22 cellular contexts compared by ENCODE assay signal in the genomic region with DNA sequence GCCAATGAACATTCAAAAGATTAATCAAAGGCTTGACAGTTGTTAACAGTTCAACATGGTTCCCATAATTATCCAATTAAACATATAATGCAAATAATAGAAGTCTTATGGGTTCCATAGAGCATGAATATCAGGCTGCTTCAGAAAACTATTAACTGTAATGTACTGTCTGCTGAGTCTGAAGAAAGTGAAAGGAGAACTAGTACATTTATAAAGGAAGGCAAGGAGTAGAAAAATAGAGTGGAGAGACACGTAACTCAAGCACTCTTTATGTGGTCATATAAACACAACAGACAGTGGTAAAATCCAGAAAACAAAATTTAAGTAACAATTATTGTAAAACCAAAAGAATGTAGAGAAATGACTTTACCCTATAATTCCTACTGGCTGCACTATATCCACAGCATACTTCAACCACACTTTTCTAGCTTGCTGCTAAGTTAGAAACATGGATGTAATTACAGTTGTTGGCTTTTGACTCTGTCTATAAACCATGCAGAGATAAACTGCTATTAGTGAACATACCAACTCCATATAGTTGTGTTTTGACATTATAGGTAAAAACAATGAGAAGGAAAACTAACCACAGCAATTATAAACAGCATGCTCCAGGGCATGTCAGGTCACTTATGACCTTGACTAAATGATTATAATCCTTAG. TPM values are rescaled to one million over a fixed set of nuclear protein-coding genes. Genes with fewer than 3 reads are reported as not detected.
A peak's percentile ranks its signal among the peaks of the same experiment; 100 is the strongest.
DNase-seq lines count a peak whose midpoint lies in the region; ATAC-seq and TF ChIP-seq lines count a peak whose summit lies in the region.
"Had no signal": no experiment of that assay in that cellular context is flagged by ENCODE, and none has a peak within 500 bp of the region (broad histone marks: within the 10 kb centered on the region; RNA-seq: fewer than 3 reads in every experiment).

No MANE protein-coding gene starts in this region.

- H3K4me3 ChIP-seq in SK-N-SH (ENCODE audit: low read depth in 2 of 2, low read length in 1 of 2) = no peak overlapping the region
- H3K4me3 ChIP-seq in fibroblast of lung (replicated peaks in 1 of 4; ENCODE audit: control extremely low read depth in 1 of 4, insufficient read depth in 1 of 4, low read depth in 3 of 4, low read length in 4 of 4) = no peak overlapping the region
- peak overlapping the region; percentile 9 for H3K4me3 ChIP-seq in thoracic aorta
- H3K4me3 ChIP-seq: A549, tibial nerve had no signal

- H3K27me3 ChIP-seq in SK-N-SH (ENCODE audit: insufficient read depth) = no peaks in the 10 kb centered on the region
- no peaks in the 10 kb centered on the region for H3K27me3 ChIP-seq in fibroblast of lung (ENCODE audit: control insufficient read depth, insufficient read depth, low read length)
- no peaks in the 10 kb centered on the region for H3K27me3 ChIP-seq in thoracic aorta (replicated peaks; ENCODE audit: insufficient read depth)
- H3K27me3 ChIP-seq: tibial nerve had no signal

- H3K4me1 ChIP-seq in SK-N-SH (ENCODE audit: control insufficient read depth in 1 of 2, insufficient read depth in 2 of 2, low read depth in 1 of 2, low read length in 1 of 2) = peaks cover 28 to 33% of the 10 kb centered on the region in 2 experiments; a peak in 3 of 4 replicates
- peaks cover 24% of the 10 kb centered on the region for H3K4me1 ChIP-seq in fibroblast of lung (ENCODE audit: control insufficient read depth, extremely low read depth, insufficient read depth, low read length)
- peaks cover 25 to 67% of the 10 kb centered on the region in 2 donors for H3K4me1 ChIP-seq in thoracic aorta (ENCODE audit: control insufficient read depth in 1 of 2, low read depth in 2 of 2)

- H3K4me2 ChIP-seq in SK-N-SH = no peak overlapping the region
- peak overlapping the region; percentile 4 for H3K4me2 ChIP-seq in fibroblast of lung (ENCODE audit: extremely low read depth, insufficient read depth, low read length)
- H3K4me2 ChIP-seq: A549 had no signal

- no peak overlapping the region for H2AFZ ChIP-seq in SK-N-SH (ENCODE audit: low read depth)
- no peak overlapping the region for H2AFZ ChIP-seq in fibroblast of lung (ENCODE audit: low read length)

- DNase-seq in SK-N-SH = no peak
- peak; percentile 12 for DNase-seq in NCI-H774 (lab: John Stamatoyannopoulos, UW)
- DNase-seq in fibroblast of lung (ENCODE audit: low read depth in 2 of 2) = peak in 1 of 2 donors; percentile 39
- no peak for DNase-seq in thoracic aorta (ENCODE audit: low spot score)
- DNase-seq in DMS53 treated with DMSO at 0.1 percent for 48 hours (lab: John Stamatoyannopoulos, UW; ENCODE audit: unreplicated experiment) = no peak
- DNase-seq in activated CD8-positive, alpha-beta T cell treated with anti-CD3 and anti-CD28 coated beads, Interleukin-2, amount 10 ng/mL, durations not matched to agents 7 days and 5 days = no peak
- DNase-seq: activated CD4-positive, alpha-beta T cell treated with anti-CD3 and anti-CD28 coated beads, Interleukin-2, amount 50 U/mL, for 48 hours; activated naive CD4-positive, alpha-beta T cell treated with anti-CD3 and anti-CD28 coated beads for 36 hours; activated T-cell treated with anti-CD3 and anti-CD28 coated beads, Interleukin-2, amount 50 U/mL, for 24 hours; HCEC 1CT; KBM-7; MV-4-11; NCI-H2081 treated with DMSO at 0.1 percent for 48 hours; occipital lobe; right cardiac atrium; stimulated activated naive CD4-positive, alpha-beta T cell had no signal

- peaks cover 11% of the 10 kb centered on the region for H3F3A ChIP-seq in SK-N-SH (replicated peaks; ENCODE audit: insufficient read depth)

- H3K27ac Mint-ChIP-seq in activated CD8-positive, alpha-beta T cell treated with anti-CD3 and anti-CD28 coated beads, Interleukin-2, amount 10 ng/mL, durations not matched to agents 7 days and 5 days = no peak overlapping the region
- H3K27ac Mint-ChIP-seq: activated naive CD4-positive, alpha-beta T cell treated with anti-CD3 and anti-CD28 coated beads for 36 hours; activated T-cell treated with anti-CD3 and anti-CD28 coated beads, Interleukin-2, amount 50 U/mL, for 24 hours had no signal

- no peaks in the 10 kb centered on the region for H3K36me3 Mint-ChIP-seq in activated CD8-positive, alpha-beta T cell treated with anti-CD3 and anti-CD28 coated beads, Interleukin-2, amount 10 ng/mL, durations not matched to agents 7 days and 5 days (ENCODE audit: low read depth)

- H3K9me3 ChIP-seq in SK-N-SH (no peaks in the 10 kb centered on the region), fibroblast of lung (ENCODE audit: control insufficient read depth, insufficient read depth, low read depth, low read length) (no peaks in the 10 kb centered on the region), thoracic aorta (no peaks in the 10 kb centered on the region)
- H3K9me3 ChIP-seq: A549, tibial nerve had no signal

- H3K4me3 Mint-ChIP-seq in activated CD8-positive, alpha-beta T cell treated with anti-CD3 and anti-CD28 coated beads, Interleukin-2, amount 10 ng/mL, durations not matched to agents 7 days and 5 days = no peak overlapping the region
- H3K4me3 Mint-ChIP-seq: activated naive CD4-positive, alpha-beta T cell treated with anti-CD3 and anti-CD28 coated beads for 36 hours; activated T-cell treated with anti-CD3 and anti-CD28 coated beads, Interleukin-2, amount 50 U/mL, for 24 hours had no signal

- WGBS in SK-N-SH (ENCODE audit: low lambda C conversion rate) = 43% methylated on average over 1 of the region's 1 CpG

- no peaks in the 10 kb centered on the region; the same call in 1 of the 2 replicates for H4K20me1 ChIP-seq in SK-N-SH (ENCODE audit: insufficient read depth)
- H4K20me1 ChIP-seq in fibroblast of lung (ENCODE audit: control insufficient read depth, extremely low read depth, insufficient read depth, low read length) = no peaks in the 10 kb centered on the region

- H3K27ac ChIP-seq in SK-N-SH (ENCODE audit: low read depth in 2 of 2, low read length in 1 of 2) = peak overlapping the region in 1 of 2 experiments; percentile 16; a peak in 1 of 4 replicates
- H3K27ac ChIP-seq in fibroblast of lung (ENCODE audit: insufficient read depth, low read length) = no peak overlapping the region
- no peak overlapping the region for H3K27ac ChIP-seq in thoracic aorta
- H3K27ac ChIP-seq: A549, C4-2B, tibial nerve had no signal

- no peaks in the 10 kb centered on the region for H3K4me1 Mint-ChIP-seq in activated CD8-positive, alpha-beta T cell treated with anti-CD3 and anti-CD28 coated beads, Interleukin-2, amount 10 ng/mL, durations not matched to agents 7 days and 5 days (ENCODE audit: low read depth)

- peaks cover 88% of the 10 kb centered on the region for H3K79me2 ChIP-seq in SK-N-SH (ENCODE audit: insufficient read depth)
- H3K79me2 ChIP-seq in fibroblast of lung (ENCODE audit: control insufficient read depth, insufficient read depth, low read length) = peaks cover 2% of the 10 kb centered on the region

- CTCF ChIA-PET in SK-N-SH (lab: Yijun Ruan, JAX) = interaction anchor here (0.7 kb wide), 1 partner anchor 9 kb away, joined by 3 read pairs; no protein-coding TSS in a partner anchor
- CTCF ChIA-PET in activated CD8-positive, alpha-beta T cell treated with anti-CD3 and anti-CD28 coated beads, Interleukin-2, amount 10 ng/mL, durations not matched to agents 7 days and 5 days (lab: Charles Lee) = no interaction called here

- no peak for TF ChIP-seq RAD21 in SK-N-SH (IDR thresholded peaks at IDR 0.05; ENCODE audit: low read length)

- H3K36me3 ChIP-seq in SK-N-SH (replicated peaks in 1 of 2; ENCODE audit: control insufficient read depth in 1 of 2, insufficient read depth in 2 of 2, low read length in 1 of 2) (peaks cover 0 to 2% of the 10 kb centered on the region in 2 experiments), fibroblast of lung (ENCODE audit: control insufficient read depth, insufficient read depth, low read length) (no peaks in the 10 kb centered on the region), thoracic aorta (no peaks in the 10 kb centered on the region)
- H3K36me3 ChIP-seq: tibial nerve had no signal

- H3K9ac ChIP-seq in SK-N-SH (no peak overlapping the region), fibroblast of lung (ENCODE audit: insufficient read depth, low read length) (no peak overlapping the region)

- no peaks in the 10 kb centered on the region for H3K9me3 Mint-ChIP-seq in activated CD8-positive, alpha-beta T cell treated with anti-CD3 and anti-CD28 coated beads, Interleukin-2, amount 10 ng/mL, durations not matched to agents 7 days and 5 days (ENCODE audit: insufficient read depth)
- H3K9me3 Mint-ChIP-seq: activated naive CD4-positive, alpha-beta T cell treated with anti-CD3 and anti-CD28 coated beads for 36 hours; activated T-cell treated with anti-CD3 and anti-CD28 coated beads, Interleukin-2, amount 50 U/mL, for 24 hours had no signal

- peaks cover 2% of the 10 kb centered on the region for H3K27me3 Mint-ChIP-seq in activated CD8-positive, alpha-beta T cell treated with anti-CD3 and anti-CD28 coated beads, Interleukin-2, amount 10 ng/mL, durations not matched to agents 7 days and 5 days (ENCODE audit: low read depth)

- POLR2A ChIA-PET in SK-N-SH (lab: Yijun Ruan, JAX) = no interaction called here
- POLR2A ChIA-PET in activated CD8-positive, alpha-beta T cell treated with anti-CD3 and anti-CD28 coated beads, Interleukin-2, amount 10 ng/mL, durations not matched to agents 7 days and 5 days (lab: Charles Lee) = no interaction called here

- no peak for TF ChIP-seq EP300 in SK-N-SH (IDR thresholded peaks at IDR 0.05; ENCODE audit: borderline replicate concordance in 1 of 2, low read depth in 1 of 2, low read length in 1 of 2)

- ATAC-seq in SK-N-SH treated with all-trans-retinoic acid at 6 μM for 48 hours (peak; percentile 15; the same call in 1 of the 3 replicates), thoracic aorta (ENCODE audit: insufficient number of reproducible peaks, low FRiP score, low read depth) (no peak), HG03196 (IDR thresholded peaks at IDR 0.05; ENCODE audit: unreplicated experiment) (no peak)
- no peak for ATAC-seq in activated CD8-positive, alpha-beta T cell treated with anti-CD3 and anti-CD28 coated beads, Interleukin-2, amount 10 ng/mL, durations not matched to agents 7 days and 5 days
- ATAC-seq: A549, Panc1, right cardiac atrium had no signal

- TF ChIP-seq CTCF in SK-N-SH (IDR thresholded peaks at IDR 0.05) = no peak
- no peak for TF ChIP-seq CTCF in fibroblast of lung (conservative IDR thresholded peaks at IDR 0.05 in 1 of 2, IDR thresholded peaks at IDR 0.05 in 1 of 2; ENCODE audit: low read depth in 1 of 2, low read length in 2 of 2)
- no peak for TF ChIP-seq CTCF in thoracic aorta (IDR thresholded peaks at IDR 0.05)

- no peaks in the 10 kb centered on the region for H3K9me2 ChIP-seq in SK-N-SH

RNA-seq across cellular contexts. Expression of gene NFIB, which starts 32.7 kb away (rescaled TPM):
- polyA plus RNA-seq in SK-N-SH (2012; rRNA removed) (8.1 and 9.2 TPM in 2 replicates), fibroblast of lung (29.3 and 46.5 TPM in 2 replicates)
- polyA plus RNA-seq in SK-N-SH (2012; cell fraction: cytosol; rRNA removed) = 9.4 TPM in 2 replicates
- 12.0 and 18.7 TPM in 2 replicates for polyA plus RNA-seq in SK-N-SH (2012; cell fraction: nucleus; rRNA removed)
- total RNA-seq in fibroblast of lung (36.3 and 56.0 TPM in 2 replicates), thoracic aorta (100 to 1,000 TPM in 1 of 2 donors, 10 to 100 TPM in 1; 54.8 to 114 TPM)
- 17.0 and 20.4 TPM in 2 replicates for polyA plus RNA-seq in fibroblast of lung (2012)
- 69.4 and 157 TPM in 2 replicates for polyA minus RNA-seq in fibroblast of lung (ENCODE audit: low replicate concordance)
- not detected for total RNA-seq in activated CD8-positive, alpha-beta T cell treated with anti-CD3 and anti-CD28 coated beads, Interleukin-2, amount 10 ng/mL, durations not matched to agents 7 days and 5 days
- total RNA-seq: activated naive CD4-positive, alpha-beta T cell treated with anti-CD3 and anti-CD28 coated beads for 36 hours had no signal

Comparison
In these comparisons a context has a peak if more than half of its experiments do, and no peak if none do; other contexts are left out.
1. RNA of gene NFIB, which starts 32.7 kb away (total RNA-seq): 54.8 to 114 TPM in thoracic aorta and 36.3 to 56.0 TPM in fibroblast of lung; not detected in activated CD8-positive, alpha-beta T cell treated with anti-CD3 and anti-CD28 coated beads, Interleukin-2, amount 10 ng/mL, durations not matched to agents 7 days and 5 days; every median in the first group is over 10 times any median in the second.